Comparison of ENCODE assay signal across 8 cellular contexts in the genomic region with DNA sequence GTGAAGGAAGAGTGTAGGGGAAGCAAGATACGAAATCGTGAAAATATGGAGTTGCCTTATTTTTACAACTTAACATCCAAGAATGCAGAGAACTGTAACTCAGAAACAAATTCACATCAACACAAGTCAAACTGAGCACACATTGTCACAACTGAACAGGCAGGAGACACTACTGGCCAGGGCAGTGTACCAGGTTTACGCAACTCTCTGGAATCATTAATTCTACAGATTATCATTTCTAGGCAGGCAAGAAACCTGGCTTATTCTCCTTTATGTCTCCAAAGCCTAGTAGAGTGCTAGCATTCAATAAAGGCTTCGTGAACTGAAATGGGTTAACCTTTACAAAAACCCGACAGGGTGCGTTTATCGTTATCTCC. TPM values are rescaled to one million over a fixed set of nuclear protein-coding genes. Genes with fewer than 3 reads are reported as not detected.
DNase-seq lines count a peak whose midpoint lies in the region; ATAC-seq, FAIRE-seq and TF ChIP-seq lines count a peak whose summit lies in the region.

No MANE protein-coding gene starts in this region.

- H3K36me3 ChIP-seq in BLaER1 treated with 17β-estradiol and CSF1 and Interleukin-3, amounts not matched to agents 10 nM and 100 nM = peaks cover 26 to 57% (median 40%) of the 10 kb centered on the region in 11 experiments
- peaks cover 11% of the 10 kb centered on the region for H3K36me3 ChIP-seq in IMR-90 (ENCODE audit: control insufficient read depth, insufficient read depth, low read length)
- H3K36me3 ChIP-seq in lower lobe of right lung = peaks cover 33% of the 10 kb centered on the region

- H3K4me3 ChIP-seq in BLaER1 treated with 17β-estradiol and CSF1 and Interleukin-3, amounts not matched to agents 10 nM and 100 nM = peak overlapping the region; percentile 78 to 97 (median 88)
- H3K4me3 ChIP-seq in IMR-90 (ENCODE audit: insufficient read depth, low read depth, low read length) = peak overlapping the region; percentile 93
- H3K4me3 ChIP-seq in lower lobe of right lung = peak overlapping the region; percentile 99

- peaks cover 0 to 31% (median 7%) of the 10 kb centered on the region in 11 experiments; a peak in 7 of 22 replicates for H4K20me1 ChIP-seq in BLaER1 treated with 17β-estradiol and CSF1 and Interleukin-3, amounts not matched to agents 10 nM and 100 nM
- peaks cover 8% of the 10 kb centered on the region; the same call in 1 of the 2 replicates for H4K20me1 ChIP-seq in IMR-90 (ENCODE audit: insufficient read depth, low read length)

- ATAC-seq in IMR-90 (ENCODE audit: low read depth) = no peak; the same call in 1 of the 2 replicates
- peak; percentile 5 to 13 for ATAC-seq in lower lobe of right lung

- H2AFZ ChIP-seq in IMR-90 (replicated peaks; ENCODE audit: low read length, poor library complexity) = peak overlapping the region; percentile 100

- no peak overlapping the region for H3K18ac ChIP-seq in IMR-90 (ENCODE audit: low read depth, low read length)

- dilution Hi-C loops in IMR-90 (cut with HindIII; ENCODE audit: low sequenced_read_pairs, unreplicated experiment) = no loop called here

- DNase-seq in IMR-90 (peak; percentile 10), caudate nucleus (lab: John Stamatoyannopoulos, UW) (no peak), lower lobe of right lung (no peak), type B pancreatic cell (ENCODE audit: extremely low spot score, unreplicated experiment) (no peak), NCI-H146 treated with DMSO at 0.1 percent for 48 hours (lab: John Stamatoyannopoulos, UW; ENCODE audit: unreplicated experiment) (no peak), KG1 (lab: John Stamatoyannopoulos, UW) (no peak), D721Med (ENCODE audit: insufficient read length, low spot score) (no peak)

- H3K4ac ChIP-seq in IMR-90 (ENCODE audit: low read depth, low read length) = peak overlapping the region; percentile 91

- H2AK5ac ChIP-seq in IMR-90 (ENCODE audit: low read depth, low read length) = peak overlapping the region; percentile 77; the same call in 1 of the 2 replicates

- peak overlapping the region; percentile 90 to 99 (median 93) for H3K27ac ChIP-seq in BLaER1 treated with 17β-estradiol and CSF1 and Interleukin-3, amounts not matched to agents 10 nM and 100 nM
- peak overlapping the region; percentile 92 for H3K27ac ChIP-seq in IMR-90 (ENCODE audit: insufficient read depth, low read length)
- H3K27ac ChIP-seq in caudate nucleus (ENCODE audit: low read depth, low read length) = peak overlapping the region; percentile 89
- H3K27ac ChIP-seq in lower lobe of right lung = peak overlapping the region; percentile 99

- peaks cover 55 to 66% of the 10 kb centered on the region in 2 experiments for H3K79me1 ChIP-seq in IMR-90 (ENCODE audit: low read depth in 1 of 2, low read length in 2 of 2)

- TF ChIP-seq RAD21 in IMR-90 (IDR thresholded peaks at IDR 0.05; ENCODE audit: low read length) = no peak

- no peaks in the 10 kb centered on the region for H3K27me3 Mint-ChIP-seq in type B pancreatic cell

- H3K9me1 ChIP-seq in IMR-90 (ENCODE audit: insufficient read depth, low read length) = peaks cover 6% of the 10 kb centered on the region; the same call in 1 of the 2 replicates

- no peak for FAIRE-seq in D721Med (lab: Jason Lieb, UNC)

- intact Hi-C loops in IMR-90 (cut with micrococcal nuclease) (loop anchor here (2.0 to 10.0 kb wide), 2 partner anchors 163 to 195 kb away; partner anchors contain the start of gene INPP4A), lower lobe of right lung (cut with DNase I) (no loop called here)

- BruUV-seq in IMR-90 (replicated peaks; lab: Mats Ljungman, UMichigan) = no TSS peak

- peak overlapping the region; percentile 89 to 99 (median 94) for H3K9ac ChIP-seq in BLaER1 treated with 17β-estradiol and CSF1 and Interleukin-3, amounts not matched to agents 10 nM and 100 nM
- peak overlapping the region; percentile 96 for H3K9ac ChIP-seq in IMR-90 (ENCODE audit: low read depth, low read length)

- peak overlapping the region; percentile 92 for H3K4me3 Mint-ChIP-seq in type B pancreatic cell

- H4K5ac ChIP-seq in IMR-90 (ENCODE audit: low read depth, low read length) = peak overlapping the region; percentile 90; the same call in 1 of the 2 replicates

- H2AK9ac ChIP-seq in IMR-90 (replicated peaks; ENCODE audit: low read depth, low read length, poor library complexity) = peak overlapping the region; percentile 97

- no peak overlapping the region for H2BK5ac ChIP-seq in IMR-90 (ENCODE audit: low read depth, low read length, poor library complexity, severe bottlenecking)

- H3K14ac ChIP-seq in IMR-90 (replicated peaks; ENCODE audit: low read depth, low read length) = peak overlapping the region; percentile 99

- peaks cover 42% of the 10 kb centered on the region for H3K4me1 Mint-ChIP-seq in type B pancreatic cell (ENCODE audit: unreplicated experiment)

- 10% methylated on average over 2 of the region's 7 CpGs; no CpG with 5 or more reads in 1 of the 2 experiments for WGBS in IMR-90 (ENCODE audit: extremely low coverage in 2 of 2, insufficient read length in 1 of 2), 2 experiments

- H2BK15ac ChIP-seq in IMR-90 (ENCODE audit: low read depth, low read length) = no peak overlapping the region

- no peaks in the 10 kb centered on the region for H3K27me3 ChIP-seq in BLaER1 treated with 17β-estradiol and CSF1 and Interleukin-3, amounts not matched to agents 10 nM and 100 nM
- no peaks in the 10 kb centered on the region for H3K27me3 ChIP-seq in IMR-90 (ENCODE audit: control insufficient read depth, insufficient read depth, low read length)
- no peaks in the 10 kb centered on the region for H3K27me3 ChIP-seq in lower lobe of right lung (ENCODE audit: low read depth)

- peaks cover 16% of the 10 kb centered on the region for H3K36me3 Mint-ChIP-seq in type B pancreatic cell

- peak overlapping the region; percentile 84 to 99 for H4K8ac ChIP-seq in IMR-90 (ENCODE audit: low read depth in 2 of 2, low read length in 2 of 2)

- CTCF ChIA-PET in IMR-90 (lab: Yijun Ruan, JAX) = interaction anchor here (0.6 kb wide), 1 partner anchor 174 kb away, joined by 3 read pairs; no protein-coding TSS in a partner anchor

- H3K4me2 ChIP-seq in BLaER1 treated with 17β-estradiol and CSF1 and Interleukin-3, amounts not matched to agents 10 nM and 100 nM = peak overlapping the region; percentile 78 to 98 (median 96)
- peak overlapping the region; percentile 85 for H3K4me2 ChIP-seq in IMR-90 (ENCODE audit: low read depth, low read length)

- H3K9me3 ChIP-seq in BLaER1 treated with 17β-estradiol and CSF1 and Interleukin-3, amounts not matched to agents 10 nM and 100 nM (replicated peaks in 1 of 11) = no peaks in the 10 kb centered on the region
- no peaks in the 10 kb centered on the region for H3K9me3 ChIP-seq in IMR-90 (ENCODE audit: control insufficient read depth, insufficient read depth, low read length)
- H3K9me3 ChIP-seq in lower lobe of right lung = no peaks in the 10 kb centered on the region

- POLR2A ChIA-PET in IMR-90 (lab: Charles Lee; ENCODE audit: unreplicated experiment) = no interaction called here

- peak overlapping the region; percentile 98; the same call in 1 of the 2 replicates for H3K23ac ChIP-seq in IMR-90 (ENCODE audit: low read depth, low read length)

- peaks cover 34 to 46% (median 41%) of the 10 kb centered on the region in 10 experiments for H3K4me1 ChIP-seq in BLaER1 treated with 17β-estradiol and CSF1 and Interleukin-3, amounts not matched to agents 10 nM and 100 nM
- H3K4me1 ChIP-seq in IMR-90 (ENCODE audit: control insufficient read depth, insufficient read depth, low read length) = peaks cover 12% of the 10 kb centered on the region
- peaks cover 52% of the 10 kb centered on the region for H3K4me1 ChIP-seq in lower lobe of right lung

- no peak overlapping the region for H2BK120ac ChIP-seq in IMR-90 (ENCODE audit: low read depth, low read length)

- in situ Hi-C loops in IMR-90 (cut with MboI; ENCODE audit: low sequenced_read_pairs) = no loop called here

- peak overlapping the region; percentile 56; the same call in 1 of the 2 replicates for H3K56ac ChIP-seq in IMR-90 (ENCODE audit: extremely low read depth, insufficient read depth, low read length)

- no peak for TF ChIP-seq POLR2A in IMR-90 (IDR thresholded peaks at IDR 0.05; ENCODE audit: low read depth, low read length)

- H3K9me3 Mint-ChIP-seq in type B pancreatic cell = no peaks in the 10 kb centered on the region

- TF ChIP-seq CTCF in IMR-90 (conservative IDR thresholded peaks at IDR 0.05; ENCODE audit: low read depth, low read length) = no peak
- no peak for TF ChIP-seq CTCF in lower lobe of right lung (IDR thresholded peaks at IDR 0.05)
- no peak for TF ChIP-seq CTCF in type B pancreatic cell (conservative IDR thresholded peaks at IDR 0.05)
- no peak for TF ChIP-seq CTCF in D721Med (IDR thresholded peaks at IDR 0.05; ENCODE audit: insufficient read depth, missing control alignments)

- no peak overlapping the region for H2BK20ac ChIP-seq in IMR-90 (ENCODE audit: low read depth, low read length)

- H4K91ac ChIP-seq in IMR-90 (ENCODE audit: insufficient read depth, low read depth, low read length) = no peak overlapping the region; the same call in 1 of the 2 replicates

- H3K27ac Mint-ChIP-seq in type B pancreatic cell = peak overlapping the region; percentile 92

TF ChIP-seq in IMR-90, 13 proteins besides CTCF, POLR2A, EP300 and RAD21:
- TF ChIP-seq MXI1 (IDR thresholded peaks at IDR 0.05; ENCODE audit: borderline replicate concordance, low read depth, low read length) = no peak
- TF ChIP-seq CHD1 (IDR thresholded peaks at IDR 0.05; ENCODE audit: low read depth, low read length) = no peak
- no peak for TF ChIP-seq SMC3 (IDR thresholded peaks at IDR 0.05; ENCODE audit: low read depth, low read length)
- no peak for TF ChIP-seq MAFK (IDR thresholded peaks at IDR 0.05; ENCODE audit: low read depth, low read length)
- peak; percentile 84 for TF ChIP-seq CEBPB (IDR thresholded peaks at IDR 0.05; ENCODE audit: low read depth, low read length)
- TF ChIP-seq RFX5 (IDR thresholded peaks at IDR 0.05; ENCODE audit: low read depth, low read length) = no peak

RNA-seq across cellular contexts. Expression of gene COA5, which starts 0.6 kb away (rescaled TPM):
- total RNA-seq in IMR-90 (2012; rRNA removed) (8.4 and 16.4 TPM in 2 replicates), lower lobe of right lung (31.2 TPM), type B pancreatic cell (ENCODE audit: low replicate concordance) (33.6 and 39.3 TPM in 2 replicates)
- polyA plus RNA-seq in IMR-90 (2012; rRNA removed) = 10.1 and 14.2 TPM in 2 replicates
- 7.7 and 10.4 TPM in 2 replicates for polyA plus RNA-seq in IMR-90 (2012; cell fraction: cytosol; rRNA removed)
- 3.6 and 26.9 TPM in 2 replicates for polyA plus RNA-seq in IMR-90 (2012; cell fraction: nucleus; rRNA removed; ENCODE audit: low replicate concordance)

RNA-seq across cellular contexts. Expression of gene UNC50, which starts 0.7 kb away (rescaled TPM):
- total RNA-seq in IMR-90 (2012; rRNA removed) = 18.3 and 40.3 TPM in 2 replicates
- polyA plus RNA-seq in IMR-90 (2012; rRNA removed) = 29.5 and 34.1 TPM in 2 replicates
- 12.0 and 13.8 TPM in 2 replicates for polyA plus RNA-seq in IMR-90 (2012; cell fraction: cytosol; rRNA removed)
- 12.8 and 48.5 TPM in 2 replicates for polyA plus RNA-seq in IMR-90 (2012; cell fraction: nucleus; rRNA removed; ENCODE audit: low replicate concordance)
- total RNA-seq in lower lobe of right lung = 53.7 TPM
- total RNA-seq in type B pancreatic cell (ENCODE audit: low replicate concordance) = 45.0 and 49.4 TPM in 2 replicates
